ENCODE assay signal across 15 cellular contexts in genomic region chr14:97762386-97762785, GRCh38.
DNase-seq lines count a peak whose midpoint lies in the region; ATAC-seq and TF ChIP-seq lines count a peak whose summit lies in the region.
"Had no signal": no experiment of that assay in that cellular context is flagged by ENCODE, and none has a peak within 500 bp of the region (broad histone marks: within the 10 kb centered on the region; RNA-seq: fewer than 3 reads in every experiment).

No MANE protein-coding gene starts in this region.

- H3K9me3 ChIP-seq in A673 (ENCODE audit: low read depth, low read length, poor library complexity, severe bottlenecking), result no peaks in the 10 kb centered on the region
- no peaks in the 10 kb centered on the region for H3K9me3 ChIP-seq in CD4-positive, alpha-beta T cell (ENCODE audit: control insufficient read depth, low read length)
- H3K9me3 ChIP-seq: BE2C, HAP-1 had no signal

- H3K36me3 ChIP-seq in A673 (ENCODE audit: insufficient read depth, low read length, poor library complexity, severe bottlenecking), result no peaks in the 10 kb centered on the region
- H3K36me3 ChIP-seq: BE2C, HAP-1 had no signal

- intact Hi-C loops in A673 (cut with micrococcal nuclease; ENCODE audit: unreplicated experiment), result no loop called here
- intact Hi-C loops in CD4-positive, alpha-beta T cell (cut with DNase I, micrococcal nuclease), result no loop called here
- intact Hi-C loops in activated CD4-positive, alpha-beta memory T cell treated with anti-CD3 and anti-CD28 coated beads for 36 hours (cut with micrococcal nuclease), result no loop called here

- H3K4me3 Mint-ChIP-seq in CD4-positive, alpha-beta T cell, result peak overlapping the region; percentile 39
- peak overlapping the region in 2 of 3 donors; percentile 2 to 43 for H3K4me3 Mint-ChIP-seq in T-cell
- H3K4me3 Mint-ChIP-seq in activated CD4-positive, alpha-beta memory T cell treated with anti-CD3 and anti-CD28 coated beads for 36 hours, result no peak overlapping the region
- H3K4me3 Mint-ChIP-seq: CD8-positive, alpha-beta T cell had no signal

- no peak for TF ChIP-seq CTCF in A673 (conservative IDR thresholded peaks at IDR 0.05; ENCODE audit: low read depth, low read length)
- no peak for TF ChIP-seq CTCF in CD4-positive, alpha-beta T cell (IDR thresholded peaks at IDR 0.05)

- CTCF ChIA-PET in A673 (lab: Charles Lee) (no interaction called here), T-cell (lab: Charles Lee) (no interaction called here)
- CTCF ChIA-PET in CD4-positive, alpha-beta T cell (lab: Charles Lee), result no interaction called here
- CTCF ChIA-PET in activated CD4-positive, alpha-beta memory T cell treated with anti-CD3 and anti-CD28 coated beads for 36 hours (lab: Charles Lee), result interaction anchor here (0.6 kb wide), 1 partner anchor 434 kb away, joined by 6 read pairs; no protein-coding TSS in a partner anchor

- no peaks in the 10 kb centered on the region for H3K27me3 ChIP-seq in A673 (replicated peaks; ENCODE audit: insufficient read depth, low read depth, low read length, poor library complexity)
- no peaks in the 10 kb centered on the region for H3K27me3 ChIP-seq in CD4-positive, alpha-beta T cell (ENCODE audit: control insufficient read depth, insufficient read depth, low read length)
- H3K27me3 ChIP-seq: BE2C had no signal

- POLR2A ChIA-PET in A673 (lab: Charles Lee; ENCODE audit: low non-redundant PET), result no interaction called here
- POLR2A ChIA-PET in CD4-positive, alpha-beta T cell (lab: Charles Lee), result no interaction called here
- POLR2A ChIA-PET in T-cell (lab: Charles Lee), result no interaction called here
- POLR2A ChIA-PET in activated CD4-positive, alpha-beta memory T cell treated with anti-CD3 and anti-CD28 coated beads for 36 hours (lab: Charles Lee), result no interaction called here

- H3K27me3 Mint-ChIP-seq in CD4-positive, alpha-beta T cell, result no peaks in the 10 kb centered on the region
- H3K27me3 Mint-ChIP-seq in T-cell, result no peaks in the 10 kb centered on the region
- H3K27me3 Mint-ChIP-seq in activated CD4-positive, alpha-beta memory T cell treated with anti-CD3 and anti-CD28 coated beads for 36 hours, result no peaks in the 10 kb centered on the region

- H3K4me3 ChIP-seq in A673 (ENCODE audit: low read depth, low read length, poor library complexity, severe bottlenecking), result no peak overlapping the region
- H3K4me3 ChIP-seq: HAP-1 had no signal

- H3K36me3 Mint-ChIP-seq in CD4-positive, alpha-beta T cell (ENCODE audit: low read depth), result no peaks in the 10 kb centered on the region
- no peaks in the 10 kb centered on the region for H3K36me3 Mint-ChIP-seq in T-cell
- H3K36me3 Mint-ChIP-seq in activated CD4-positive, alpha-beta memory T cell treated with anti-CD3 and anti-CD28 coated beads for 36 hours, result no peaks in the 10 kb centered on the region
- H3K36me3 Mint-ChIP-seq: CD8-positive, alpha-beta T cell had no signal

- ATAC-seq in CD4-positive, alpha-beta T cell (ENCODE audit: poor library complexity), result no peak
- no peak for ATAC-seq in T-cell (replicated peaks in 1 of 4)
- ATAC-seq: CD8-positive, alpha-beta T cell had no signal

- BruUV-seq in A673 (replicated peaks; lab: Mats Ljungman, UMichigan), result no TSS peak

- H3K9me3 Mint-ChIP-seq in CD4-positive, alpha-beta T cell, result no peaks in the 10 kb centered on the region
- no peaks in the 10 kb centered on the region for H3K9me3 Mint-ChIP-seq in T-cell
- H3K9me3 Mint-ChIP-seq in activated CD4-positive, alpha-beta memory T cell treated with anti-CD3 and anti-CD28 coated beads for 36 hours, result no peaks in the 10 kb centered on the region
- H3K9me3 Mint-ChIP-seq: CD8-positive, alpha-beta T cell had no signal

- H3K4me1 Mint-ChIP-seq in CD4-positive, alpha-beta T cell (ENCODE audit: low read depth), result peaks cover 30% of the 10 kb centered on the region
- peaks cover 13 to 21% (median 16%) of the 10 kb centered on the region in 3 donors for H3K4me1 Mint-ChIP-seq in T-cell
- peaks cover 10% of the 10 kb centered on the region for H3K4me1 Mint-ChIP-seq in activated CD4-positive, alpha-beta memory T cell treated with anti-CD3 and anti-CD28 coated beads for 36 hours (ENCODE audit: low read depth)

- DNase-seq in A673 (ENCODE audit: low spot score), result peak; percentile 31
- no peak for DNase-seq in CD4-positive, alpha-beta T cell
- peak; percentile 41 for DNase-seq in HT1080 (ENCODE audit: low read depth)
- DNase-seq in T-cell, result no peak
- DNase-seq in SW 1271 (lab: John Stamatoyannopoulos, UW), result no peak
- no peak for DNase-seq in NCI-H510A treated with DMSO at 0.1 percent for 48 hours (lab: John Stamatoyannopoulos, UW)
- DNase-seq in NCI-H510A (lab: John Stamatoyannopoulos, UW), result no peak
- DNase-seq in activated CD4-positive, alpha-beta memory T cell treated with anti-CD3 and anti-CD28 coated beads for 36 hours, result no peak
- DNase-seq: ACHN; BE2C; C1 segment of cervical spinal cord; Calu3; CD8-positive, alpha-beta T cell; DMS53 had no signal

- no peaks in the 10 kb centered on the region for H3K4me1 ChIP-seq in A673 (ENCODE audit: insufficient read depth, low read length, poor library complexity, severe bottlenecking)
- H3K4me1 ChIP-seq: BE2C, HAP-1 had no signal

- peak overlapping the region; percentile 46 for H3K27ac Mint-ChIP-seq in CD4-positive, alpha-beta T cell
- peak overlapping the region in 1 of 2 donors; percentile 50 for H3K27ac Mint-ChIP-seq in T-cell
- H3K27ac Mint-ChIP-seq in activated CD4-positive, alpha-beta memory T cell treated with anti-CD3 and anti-CD28 coated beads for 36 hours, result no peak overlapping the region
- H3K27ac Mint-ChIP-seq: CD8-positive, alpha-beta T cell had no signal

- H3K27ac ChIP-seq in A673 (ENCODE audit: low read depth, low read length, poor library complexity, severe bottlenecking), result no peak overlapping the region
- no peak overlapping the region for H3K27ac ChIP-seq in CD4-positive, alpha-beta T cell (ENCODE audit: low read depth, low read length)

Comparison
In these comparisons a context has a peak if more than half of its experiments do, and no peak if none do; other contexts are left out.
1. DNase-seq: peak in A673 (single experiment) and HT1080 (single experiment); none in CD4-positive, alpha-beta T cell (0 of 10), T-cell (0 of 34), SW 1271 (0 of 2), NCI-H510A treated with DMSO at 0.1 percent for 48 hours (single experiment), NCI-H510A (single experiment) and activated CD4-positive, alpha-beta memory T cell treated with anti-CD3 and anti-CD28 coated beads for 36 hours (single experiment).